18 cellular contexts compared by ENCODE assay signal in genomic region chr4:12359420-12359819, GRCh38.
A peak's percentile ranks its signal among the peaks of the same experiment; 100 is the strongest.
DNase-seq lines count a peak whose midpoint lies in the region; ATAC-seq and TF ChIP-seq lines count a peak whose summit lies in the region.
"Had no signal": no experiment of that assay in that cellular context is flagged by ENCODE, and none has a peak within 500 bp of the region (broad histone marks: within the 10 kb centered on the region; RNA-seq: fewer than 3 reads in every experiment).

No MANE protein-coding gene starts in this region.

- no peaks in the 10 kb centered on the region for H3K27me3 Mint-ChIP-seq in nephron progenitor cell (ENCODE audit: low read depth, poor library complexity)

- H3K9me3 Mint-ChIP-seq in nephron progenitor cell: no peaks in the 10 kb centered on the region

- ATAC-seq in esophagus mucosa: no peak
- ATAC-seq: CD8-positive, alpha-beta T cell; Right ventricle myocardium inferior had no signal

- no peaks in the 10 kb centered on the region for H3K36me3 ChIP-seq in H7 (replicated peaks; ENCODE audit: control insufficient read depth, insufficient read depth, low read length)
- H3K36me3 ChIP-seq: BLaER1 treated with 17β-estradiol and CSF1 and Interleukin-3, amounts not matched to agents 10 nM and 100 nM; SJSA1 had no signal

- TF ChIP-seq CTCF in fibroblast of pulmonary artery (IDR thresholded peaks at IDR 0.05; ENCODE audit: low read length, missing control alignments) (peak; percentile 2), nephron progenitor cell (IDR thresholded peaks at IDR 0.05) (no peak)

- DNase-seq in NCI-H748 (lab: John Stamatoyannopoulos, UW; ENCODE audit: unreplicated experiment) (peak; percentile 28), NCI-H748 treated with DMSO at 0.1 percent for 48 hours (lab: John Stamatoyannopoulos, UW) (no peak), H7 (peak; percentile 1), RKO (ENCODE audit: low spot score) (peak; percentile 8), fibroblast of pulmonary artery (ENCODE audit: low read depth) (peak; percentile 6), G401 (ENCODE audit: low spot score) (no peak), nephron progenitor cell (no peak)
- DNase-seq: 8988T; CD8-positive, alpha-beta T cell; DMS153; EL; Kasumi-1; NCI-H187; NCI-H446 had no signal

- in situ Hi-C loops in G401 (cut with HindIII; ENCODE audit: low sequenced_read_pairs): no loop called here

- no peak overlapping the region for H3K4me3 Mint-ChIP-seq in nephron progenitor cell
- H3K4me3 Mint-ChIP-seq: CD8-positive, alpha-beta T cell had no signal

- no peaks in the 10 kb centered on the region for H3K36me3 Mint-ChIP-seq in nephron progenitor cell (ENCODE audit: low read depth)
- H3K36me3 Mint-ChIP-seq: CD8-positive, alpha-beta T cell had no signal

- H3K4me1 Mint-ChIP-seq in nephron progenitor cell: no peaks in the 10 kb centered on the region

- no peaks in the 10 kb centered on the region for H3K27me3 ChIP-seq in H7 (ENCODE audit: control insufficient read depth, insufficient read depth, low read length)
- H3K27me3 ChIP-seq: BLaER1 treated with 17β-estradiol and CSF1 and Interleukin-3, amounts not matched to agents 10 nM and 100 nM; SJSA1 had no signal

- H3K27ac Mint-ChIP-seq in nephron progenitor cell: no peak overlapping the region
- H3K27ac Mint-ChIP-seq: CD8-positive, alpha-beta T cell had no signal

- no peak overlapping the region for H3K4me3 ChIP-seq in H7 (ENCODE audit: insufficient read depth, low read depth, low read length)
- no peak overlapping the region for H3K4me3 ChIP-seq in fibroblast of pulmonary artery (replicated peaks; ENCODE audit: low read depth, low read length)
- H3K4me3 ChIP-seq: BLaER1 treated with 17β-estradiol and CSF1 and Interleukin-3, amounts not matched to agents 10 nM and 100 nM; SJSA1 had no signal

Comparison
In these comparisons a context has a peak if more than half of its experiments do, and no peak if none do; other contexts are left out.
1. DNase-seq: peak in NCI-H748 (single experiment), H7 (single experiment), RKO (single experiment) and fibroblast of pulmonary artery (single experiment); none in NCI-H748 treated with DMSO at 0.1 percent for 48 hours (single experiment), G401 (single experiment) and nephron progenitor cell (single experiment).